22 cellular contexts compared by ENCODE assay signal in the genomic region with DNA sequence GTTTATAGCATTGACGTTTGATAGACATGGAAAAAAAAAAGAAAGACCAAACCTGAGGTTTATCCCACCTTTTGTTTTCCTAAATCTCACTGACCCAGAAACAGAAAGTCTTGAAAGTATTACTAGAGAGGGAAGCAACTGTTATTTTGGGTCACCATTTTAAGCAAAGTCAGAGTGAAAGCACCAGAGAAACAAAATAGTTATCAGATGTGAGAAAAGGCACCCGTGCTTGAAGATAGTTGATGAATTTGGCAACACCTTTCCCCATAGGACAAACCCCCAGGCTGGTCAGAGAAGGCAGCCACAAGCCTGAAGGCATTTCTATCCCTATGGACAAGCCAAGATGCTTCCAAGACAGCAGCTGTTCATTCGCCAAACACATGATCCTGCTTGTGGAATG.
DNase-seq lines count a peak whose midpoint lies in the region; ATAC-seq, FAIRE-seq and TF ChIP-seq lines count a peak whose summit lies in the region.
"Had no signal": no experiment of that assay in that cellular context is flagged by ENCODE, and none has a peak within 500 bp of the region (broad histone marks: within the 10 kb centered on the region; RNA-seq: fewer than 3 reads in every experiment).

No MANE protein-coding gene starts in this region.

- TF ChIP-seq CTCF in GM12878 (IDR thresholded peaks at IDR 0.05 in 2 of 3, conservative IDR thresholded peaks at IDR 0.05 in 1 of 3; ENCODE audit: control insufficient read depth in 2 of 3, extremely low read depth in 1 of 3, insufficient read depth in 1 of 3, low read depth in 3 of 3, low read length in 3 of 3), result no peak
- no peak for TF ChIP-seq CTCF in thyroid gland (IDR thresholded peaks at IDR 0.05)

- no peak for FAIRE-seq in GM12878 (lab: Jason Lieb, UNC)
- FAIRE-seq: A204.1, GM19239 had no signal

- H3K36me3 ChIP-seq in GM12878 (ENCODE audit: control insufficient read depth in 2 of 2, insufficient read depth in 2 of 2, low read length in 1 of 2), result no peaks in the 10 kb centered on the region
- no peaks in the 10 kb centered on the region for H3K36me3 ChIP-seq in thyroid gland
- H3K36me3 ChIP-seq: BLaER1 had no signal

- intact Hi-C loops in GM12878 (cut with micrococcal nuclease; ENCODE audit: unreplicated experiment), result no loop called here
- intact Hi-C loops in thyroid gland (cut with DNase I), result no loop called here

- no peak for DNase-seq in GM12878 (ENCODE audit: low read depth, low spot score)
- peak; percentile 22 for DNase-seq in myocyte (ENCODE audit: low read depth)
- no peak for DNase-seq in EL
- DNase-seq in stimulated activated CD4-positive, alpha-beta T cell treated with anti-CD3 and anti-CD28 coated beads, Interleukin-2, amount 100 ng/mL, for 48 hours, result no peak
- DNase-seq in thyroid gland, result no peak
- DNase-seq: Caco-2; CD4-positive, CD25-positive, alpha-beta regulatory T cell; CD8-positive, alpha-beta T cell; DMS153; DMS79; GF-D8; H9 had no signal

- RAD21 ChIA-PET in GM12878 (lab: Charles Lee; ENCODE audit: unreplicated experiment), result no interaction called here

- no peak for TF ChIP-seq RAD21 in GM12878 (IDR thresholded peaks at IDR 0.05; ENCODE audit: insufficient read depth, low read depth, low read length)

- no peaks in the 10 kb centered on the region for H4K20me1 ChIP-seq in GM12878 (ENCODE audit: control insufficient read depth, insufficient read depth)
- H4K20me1 ChIP-seq: BLaER1 had no signal

- no TSS peak for BruUV-seq in GM12878 (replicated peaks; lab: Mats Ljungman, UMichigan)

- CTCF ChIA-PET in GM12878 (lab: Yijun Ruan, JAX), result interaction anchor here (0.5 to 0.8 kb wide), 2 partner anchors 857 to 947 kb away, joined by 3 read pairs; no protein-coding TSS in a partner anchor

- SMC1A ChIA-PET in GM12878 (lab: Charles Lee; ENCODE audit: uncharacterized antibody, unreplicated experiment), result no interaction called here

- H3K79me2 ChIP-seq in GM12878 (ENCODE audit: control insufficient read depth, insufficient read depth, low read length), result no peaks in the 10 kb centered on the region

- 14% methylated on average over 3 of the region's 3 CpGs for WGBS in GM12878 (ENCODE audit: insufficient coverage, insufficient replicate concordance, low lambda C conversion rate, missing lambda C conversion rate)
- 77 to 78% methylated on average over 3 of the region's 3 CpGs for WGBS in thyroid gland, 2 donors

- H3K4me3 ChIP-seq in GM12878 (no peak overlapping the region), thyroid gland (replicated peaks in 1 of 3) (no peak overlapping the region)
- H3K4me3 ChIP-seq: BLaER1, GM23338 had no signal

- H3K9me3 ChIP-seq in GM12878 (replicated peaks; ENCODE audit: control insufficient read depth, insufficient read depth, low read length), result no peaks in the 10 kb centered on the region; the same call in 2 of the 3 replicates
- H3K9me3 ChIP-seq in thyroid gland, result no peaks in the 10 kb centered on the region
- H3K9me3 ChIP-seq: BLaER1, Caco-2 had no signal

- no peaks in the 10 kb centered on the region for H3K4me1 ChIP-seq in GM12878 (ENCODE audit: control insufficient read depth, insufficient read depth, low read length)
- no peaks in the 10 kb centered on the region for H3K4me1 ChIP-seq in thyroid gland
- H3K4me1 ChIP-seq: BLaER1, Caco-2 had no signal

- peak; percentile 52 for ATAC-seq in HG02610 (IDR thresholded peaks at IDR 0.05; ENCODE audit: unreplicated experiment)
- ATAC-seq in HG03565 (IDR thresholded peaks at IDR 0.05; ENCODE audit: unreplicated experiment), result peak; percentile 45
- ATAC-seq in GM12878, result no peak
- ATAC-seq in GM21619 (IDR thresholded peaks at IDR 0.05; ENCODE audit: unreplicated experiment), result no peak
- ATAC-seq: CD8-positive, alpha-beta T cell; GM23338; HCT116 had no signal

- H3K4me2 ChIP-seq in GM12878 (ENCODE audit: control insufficient read depth, insufficient read depth), result no peak overlapping the region; the same call in 1 of the 2 replicates
- H3K4me2 ChIP-seq: BLaER1, GM23338 had no signal

- POLR2A ChIA-PET in GM12878 (lab: Charles Lee), result no interaction called here

- in situ Hi-C loops in GM12878 (cut with MboI), result no loop called here

- no peak overlapping the region for H3K27ac ChIP-seq in GM12878 (ENCODE audit: control insufficient read depth, insufficient read depth)
- no peak overlapping the region for H3K27ac ChIP-seq in thyroid gland
- H3K27ac ChIP-seq: 22Rv1, BLaER1, C4-2B had no signal

- no peak overlapping the region for H2AFZ ChIP-seq in GM12878 (ENCODE audit: control insufficient read depth, low read depth, low read length)
- H2AFZ ChIP-seq: GM23338 had no signal

- TF ChIP-seq POLR2A in GM12878 (IDR thresholded peaks at IDR 0.05; ENCODE audit: low read depth, low read length), result no peak
- TF ChIP-seq POLR2A in thyroid gland (IDR thresholded peaks at IDR 0.05), result no peak

- no peaks in the 10 kb centered on the region for H3K27me3 ChIP-seq in GM12878 (replicated peaks in 1 of 2; ENCODE audit: control insufficient read depth in 2 of 2, insufficient read depth in 2 of 2, low read length in 1 of 2)
- no peaks in the 10 kb centered on the region for H3K27me3 ChIP-seq in thyroid gland
- H3K27me3 ChIP-seq: BLaER1 had no signal

- no peak for TF ChIP-seq EP300 in GM12878 (IDR thresholded peaks at IDR 0.05; ENCODE audit: borderline replicate concordance in 1 of 2, control insufficient read depth in 1 of 2, low read depth in 2 of 2, low read length in 2 of 2)

- H3K9ac ChIP-seq in GM12878 (ENCODE audit: control insufficient read depth, insufficient read depth, low read length), result no peak overlapping the region
- H3K9ac ChIP-seq: BLaER1 had no signal

TF ChIP-seq in GM12878, 131 proteins besides CTCF, POLR2A, EP300 and RAD21:
- TF ChIP-seq RB1 (IDR thresholded peaks at IDR 0.05; ENCODE audit: borderline replicate concordance) (no peak), POLR2AphosphoS5 (IDR thresholded peaks at IDR 0.05; ENCODE audit: low read length) (no peak), ZNF622 (IDR thresholded peaks at IDR 0.05) (no peak), JUNB (IDR thresholded peaks at IDR 0.05) (peak; percentile 25; the same call in 1 of the 2 replicates)
- TF ChIP-seq, protein P1, sequence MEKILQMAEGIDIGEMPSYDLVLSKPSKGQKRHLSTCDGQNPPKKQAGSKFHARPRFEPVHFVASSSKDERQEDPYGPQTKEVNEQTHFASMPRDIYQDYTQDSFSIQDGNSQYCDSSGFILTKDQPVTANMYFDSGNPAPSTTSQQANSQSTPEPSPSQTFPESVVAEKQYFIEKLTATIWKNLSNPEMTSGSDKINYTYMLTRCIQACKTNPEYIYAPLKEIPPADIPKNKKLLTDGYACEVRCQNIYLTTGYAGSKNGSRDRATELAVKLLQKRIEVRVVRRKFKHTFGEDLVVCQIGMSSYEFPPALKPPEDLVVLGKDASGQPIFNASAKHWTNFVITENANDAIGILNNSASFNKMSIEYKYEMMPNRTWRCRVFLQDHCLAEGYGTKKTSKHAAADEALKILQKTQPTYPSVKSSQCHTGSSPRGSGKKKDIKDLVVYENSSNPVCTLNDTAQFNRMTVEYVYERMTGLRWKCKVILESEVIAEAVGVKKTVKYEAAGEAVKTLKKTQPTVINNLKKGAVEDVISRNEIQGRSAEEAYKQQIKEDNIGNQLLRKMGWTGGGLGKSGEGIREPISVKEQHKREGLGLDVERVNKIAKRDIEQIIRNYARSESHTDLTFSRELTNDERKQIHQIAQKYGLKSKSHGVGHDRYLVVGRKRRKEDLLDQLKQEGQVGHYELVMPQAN (conservative IDR thresholded peaks at IDR 0.05), result no peak

Comparison
In these comparisons a context has a peak if more than half of its experiments do, and no peak if none do; other contexts are left out.
1. ATAC-seq: peak in HG02610 (single experiment) and HG03565 (single experiment); none in GM12878 (single experiment) and GM21619 (single experiment).